25 cellular contexts compared by ENCODE assay signal in the genomic region with DNA sequence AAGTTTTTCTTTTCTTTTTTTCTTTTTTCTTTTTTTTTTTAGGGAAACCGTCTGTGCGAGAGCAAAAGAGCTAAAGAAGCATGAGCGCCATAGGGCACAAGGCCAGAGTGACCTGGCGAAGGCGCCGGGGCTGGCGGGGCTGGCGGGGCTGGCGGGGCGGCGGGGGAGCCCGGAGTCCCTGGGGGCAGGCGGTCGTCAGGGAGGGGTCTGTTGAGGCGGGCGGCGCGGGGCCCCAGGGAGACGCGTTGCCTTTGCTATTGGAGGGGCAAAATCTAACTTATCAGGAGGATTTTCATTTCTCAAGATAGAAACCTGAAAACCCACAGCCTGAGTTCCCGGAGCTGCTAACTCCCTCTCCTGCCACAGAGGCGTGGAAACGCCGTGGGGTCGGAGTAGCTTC.
"Had no signal": no experiment of that assay in that cellular context is flagged by ENCODE, and none has a peak within 500 bp of the region (broad histone marks: within the 10 kb centered on the region; RNA-seq: fewer than 3 reads in every experiment).

No MANE protein-coding gene starts in this region.

- H3K4me3 Mint-ChIP-seq: naive thymus-derived CD4-positive, alpha-beta T cell; natural killer cell; nephron; neural progenitor cell; stimulated activated naive B cell treated with anti-CD40 and anti-IgM and Interleukin-4, amounts not matched to agents 10 μg/mL and 1 μg/mL and 100 μg/mL, for 72 hours; type B pancreatic cell had no signal

- ATAC-seq: naive thymus-derived CD4-positive, alpha-beta T cell; psoas muscle; right lobe of liver; stimulated activated naive B cell treated with anti-CD40 and anti-IgM and Interleukin-4, amounts not matched to agents 10 μg/mL and 1 μg/mL and 100 μg/mL, for 72 hours; upper lobe of right lung had no signal

- H3K27ac Mint-ChIP-seq: naive thymus-derived CD4-positive, alpha-beta T cell; natural killer cell; neural progenitor cell; progenitor cell of endocrine pancreas; stimulated activated naive B cell treated with anti-CD40 and anti-IgM and Interleukin-4, amounts not matched to agents 10 μg/mL and 1 μg/mL and 100 μg/mL, for 72 hours; type B pancreatic cell had no signal

- H3K27me3 ChIP-seq: neural progenitor cell, ovary, right atrium auricular region, right lobe of liver, sigmoid colon, stomach, tibial artery, transverse colon, upper lobe of right lung, uterus had no signal

- H3K27me3 Mint-ChIP-seq: progenitor cell of endocrine pancreas, type B pancreatic cell had no signal

- H3K9me3 Mint-ChIP-seq: naive thymus-derived CD4-positive, alpha-beta T cell; natural killer cell; nephron; type B pancreatic cell had no signal

- H3K4me3 ChIP-seq: neural progenitor cell, ovary, psoas muscle, right atrium auricular region, right lobe of liver, sigmoid colon, stomach, tibial artery, transverse colon, upper lobe of right lung, uterus had no signal

- H3K4me1 Mint-ChIP-seq: naive thymus-derived CD4-positive, alpha-beta T cell; natural killer cell; neural progenitor cell; stimulated activated naive B cell treated with anti-CD40 and anti-IgM and Interleukin-4, amounts not matched to agents 10 μg/mL and 1 μg/mL and 100 μg/mL, for 72 hours had no signal

- DNase-seq: naive thymus-derived CD4-positive, alpha-beta T cell; natural killer cell; occipital lobe; ovary; psoas muscle; right lobe of liver; sigmoid colon; small intestine; stimulated activated CD4-positive, alpha-beta T cell treated with anti-CD3 and anti-CD28 coated beads, Interleukin-15, amount 100 ng/mL, for 24 hours; stimulated activated CD4-positive, alpha-beta T cell treated with anti-CD3 and anti-CD28 coated beads, Interleukin-4, amount 100 ng/mL, for 1 hour; stimulated activated CD4-positive, alpha-beta T cell treated with anti-CD3 and anti-CD28 coated beads, Interleukin-4, amount 100 ng/mL, for 4 hours; stimulated activated CD8-positive, alpha-beta memory T cell treated with anti-CD3 and anti-CD28 coated beads, Interleukin-4, amount 100 ng/mL, for 48 hours; stimulated activated naive B cell treated with anti-CD40 and anti-IgM and Interleukin-4, amounts not matched to agents 10 μg/mL and 1 μg/mL and 100 μg/mL, for 72 hours; stimulated activated naive CD4-positive, alpha-beta T cell treated with Interleukin-2 at 50 U/mL for 16 hours; stomach; tibial artery; transverse colon; upper lobe of right lung; uterus had no signal

- H3K4me1 ChIP-seq: neural progenitor cell, parathyroid adenoma, right atrium auricular region, right lobe of liver, stomach, tibial artery, transverse colon, upper lobe of right lung, uterus had no signal

- H3K36me3 ChIP-seq: neural progenitor cell, ovary, right atrium auricular region, right lobe of liver, sigmoid colon, stomach, tibial artery, transverse colon, upper lobe of right lung, uterus had no signal

- H3K9ac ChIP-seq: neural progenitor cell, parathyroid adenoma had no signal

- H3K4me2 ChIP-seq: neural progenitor cell had no signal

- H2AFZ ChIP-seq: neural progenitor cell, parathyroid adenoma had no signal

- H3K9me3 ChIP-seq: ovary, psoas muscle, right atrium auricular region, right lobe of liver, sigmoid colon, stomach, tibial artery, transverse colon, upper lobe of right lung, uterus had no signal

- H3K79me2 ChIP-seq: parathyroid adenoma had no signal

- H3K36me3 Mint-ChIP-seq: naive thymus-derived CD4-positive, alpha-beta T cell; natural killer cell; neural progenitor cell; stimulated activated naive B cell treated with anti-CD40 and anti-IgM and Interleukin-4, amounts not matched to agents 10 μg/mL and 1 μg/mL and 100 μg/mL, for 72 hours; type B pancreatic cell had no signal

- H3K27ac ChIP-seq: neural progenitor cell, ovary, parathyroid adenoma, psoas muscle, right atrium auricular region, right lobe of liver, sigmoid colon, stomach, tibial artery, transverse colon, upper lobe of right lung, uterus had no signal
